Comparison of ENCODE assay signal across 13 cellular contexts in genomic region chr10:93384006-93384405, GRCh38.
A peak's percentile ranks its signal among the peaks of the same experiment; 100 is the strongest.
DNase-seq lines count a peak whose midpoint lies in the region; ATAC-seq, FAIRE-seq and TF ChIP-seq lines count a peak whose summit lies in the region.
"Had no signal": no experiment of that assay in that cellular context is flagged by ENCODE, and none has a peak within 500 bp of the region (broad histone marks: within the 10 kb centered on the region; RNA-seq: fewer than 3 reads in every experiment).

No MANE protein-coding gene starts in this region.

- TF ChIP-seq CTCF in astrocyte (IDR thresholded peaks at IDR 0.05; ENCODE audit: insufficient read depth, low read depth, low read length) = no peak
- no peak for TF ChIP-seq CTCF in mucosa of descending colon (IDR thresholded peaks at IDR 0.05)

- peak overlapping the region; percentile 73 for H3K4me2 ChIP-seq in astrocyte (ENCODE audit: low read length)

- H3K4me3 Mint-ChIP-seq in astrocyte (ENCODE audit: unreplicated experiment) = no peak overlapping the region
- H3K4me3 Mint-ChIP-seq: activated T-helper 1 cell treated with anti-CD3 and anti-CD28 coated beads, Interleukin-12 subunit alpha, Interleukin-12 subunit beta, Interleukin-2, Interleukin-4 antibody, amounts not matched to agents 30 ng/mL and 10 ng/mL and 1 ng/mL, durations not matched to agents 14 hours and 24 hours and 36 hours; stimulated activated effector memory CD8-positive, alpha-beta T cell treated with anti-CD3 and anti-CD28 coated beads, Interleukin-12 subunit alpha, Interleukin-12 subunit beta, amount 100 ng/mL, for 72 hours; T-helper 2 cell treated with Interferon-gamma antibody and Interleukin-4, amounts not matched to agents 5 μg/mL and 100 μg/mL, for 36 hours had no signal

- peak; percentile 69 for ATAC-seq in mucosa of descending colon
- no peak for ATAC-seq in HG03139 (IDR thresholded peaks at IDR 0.05; ENCODE audit: unreplicated experiment)
- ATAC-seq: stimulated activated effector memory CD8-positive, alpha-beta T cell treated with anti-CD3 and anti-CD28 coated beads, Interleukin-12 subunit alpha, Interleukin-12 subunit beta, amount 100 ng/mL, for 72 hours had no signal

- H3K4me3 ChIP-seq in astrocyte (ENCODE audit: insufficient read depth, low read depth, low read length) (no peak overlapping the region), mucosa of descending colon (no peak overlapping the region)

- intact Hi-C loops in mucosa of descending colon (cut with DNase I, micrococcal nuclease) = loop anchor here in 1 of 2 donors (10.0 kb wide), 1 partner anchor 51 kb away; no protein-coding TSS in a partner anchor

- H3K27ac Mint-ChIP-seq in astrocyte (ENCODE audit: unreplicated experiment) = peak overlapping the region; percentile 84
- H3K27ac Mint-ChIP-seq: activated T-helper 1 cell treated with anti-CD3 and anti-CD28 coated beads, Interleukin-12 subunit alpha, Interleukin-12 subunit beta, Interleukin-2, Interleukin-4 antibody, amounts not matched to agents 30 ng/mL and 10 ng/mL and 1 ng/mL, durations not matched to agents 14 hours and 24 hours and 36 hours; stimulated activated effector memory CD8-positive, alpha-beta T cell treated with anti-CD3 and anti-CD28 coated beads, Interleukin-12 subunit alpha, Interleukin-12 subunit beta, amount 100 ng/mL, for 72 hours; T-helper 2 cell treated with Interferon-gamma antibody and Interleukin-4, amounts not matched to agents 5 μg/mL and 100 μg/mL, for 36 hours had no signal

- H3K4me1 ChIP-seq in astrocyte (ENCODE audit: insufficient read depth, low read length) = peaks cover 47% of the 10 kb centered on the region
- no peaks in the 10 kb centered on the region for H3K4me1 ChIP-seq in mucosa of descending colon (ENCODE audit: low read depth)

- no peaks in the 10 kb centered on the region for H4K20me1 ChIP-seq in astrocyte (ENCODE audit: insufficient read depth, low read length)

- no peaks in the 10 kb centered on the region for H3K27me3 ChIP-seq in astrocyte (ENCODE audit: insufficient read depth, low read length)

- H3K36me3 Mint-ChIP-seq in astrocyte (ENCODE audit: low read depth, unreplicated experiment) = peaks cover 44% of the 10 kb centered on the region

- peaks cover 40% of the 10 kb centered on the region for H3K4me1 Mint-ChIP-seq in astrocyte (ENCODE audit: low read depth, unreplicated experiment)

- DNase-seq in A172 (ENCODE audit: low spot score) (peak; percentile 95), HT1080 (ENCODE audit: low read depth) (peak; percentile 97), astrocyte (ENCODE audit: low read depth) (no peak), mucosa of descending colon (no peak), COR-L47 (lab: John Stamatoyannopoulos, UW) (no peak), SHP77 (lab: John Stamatoyannopoulos, UW) (no peak), NCI-H2107 treated with DMSO at 0.1 percent for 48 hours (lab: John Stamatoyannopoulos, UW; ENCODE audit: unreplicated experiment) (no peak)
- DNase-seq: GOT3 had no signal

- H3K9me3 ChIP-seq in astrocyte (ENCODE audit: insufficient read depth, low read depth, low read length) = no peaks in the 10 kb centered on the region
- H3K9me3 ChIP-seq in mucosa of descending colon = no peaks in the 10 kb centered on the region

- H3K27ac ChIP-seq in astrocyte (ENCODE audit: low read depth, low read length) = peak overlapping the region; percentile 93

- H3K9me3 Mint-ChIP-seq in astrocyte (ENCODE audit: unreplicated experiment) = no peaks in the 10 kb centered on the region
- H3K9me3 Mint-ChIP-seq: activated T-helper 1 cell treated with anti-CD3 and anti-CD28 coated beads, Interleukin-12 subunit alpha, Interleukin-12 subunit beta, Interleukin-2, Interleukin-4 antibody, amounts not matched to agents 30 ng/mL and 10 ng/mL and 1 ng/mL, durations not matched to agents 14 hours and 24 hours and 36 hours; stimulated activated effector memory CD8-positive, alpha-beta T cell treated with anti-CD3 and anti-CD28 coated beads, Interleukin-12 subunit alpha, Interleukin-12 subunit beta, amount 100 ng/mL, for 72 hours; T-helper 2 cell treated with Interferon-gamma antibody and Interleukin-4, amounts not matched to agents 5 μg/mL and 100 μg/mL, for 36 hours had no signal

- H2AFZ ChIP-seq in astrocyte (ENCODE audit: low read depth, low read length) = no peak overlapping the region

- H3K9ac ChIP-seq in astrocyte (ENCODE audit: low read length) = peak overlapping the region; percentile 78

- no peak for FAIRE-seq in astrocyte (lab: Jason Lieb, UNC)
- FAIRE-seq: colon had no signal

- peaks cover 13% of the 10 kb centered on the region for H3K79me2 ChIP-seq in astrocyte (ENCODE audit: insufficient read depth, low read length)

- H3K36me3 ChIP-seq in astrocyte (ENCODE audit: insufficient read depth, low read length) = peaks cover 71% of the 10 kb centered on the region
- H3K36me3 ChIP-seq in mucosa of descending colon (ENCODE audit: low read depth) = no peaks in the 10 kb centered on the region

- H3K27me3 Mint-ChIP-seq in astrocyte (ENCODE audit: low read depth, unreplicated experiment) = no peaks in the 10 kb centered on the region

Comparison
In these comparisons a context has a peak if more than half of its experiments do, and no peak if none do; other contexts are left out.
1. DNase-seq: peak in A172 (single experiment) and HT1080 (single experiment); none in astrocyte (single experiment), mucosa of descending colon (0 of 3), COR-L47 (single experiment), SHP77 (0 of 2) and NCI-H2107 treated with DMSO at 0.1 percent for 48 hours (single experiment).